Comparison of ENCODE assay signal across 3 cellular contexts in genomic region chr4:88731359-88731758, GRCh38.
TF ChIP-seq lines count a peak whose summit lies in the region.

No MANE protein-coding gene starts in this region.

TF ChIP-seq in SK-N-SH treated with all-trans-retinoic acid at 6 μM for 48 hours, 23 proteins besides CTCF, POLR2A, EP300 and RAD21:
- TF ChIP-seq TOX (CRISPR knock-in tag; IDR thresholded peaks at IDR 0.05; ENCODE audit: borderline replicate concordance) (no peak), ARNTL (CRISPR knock-in tag; IDR thresholded peaks at IDR 0.05; ENCODE audit: borderline replicate concordance, low read depth) (no peak), CREB5 (CRISPR knock-in tag; IDR thresholded peaks at IDR 0.05; ENCODE audit: low read depth) (no peak)

TF ChIP-seq in SK-N-SH, 30 proteins besides CTCF, POLR2A, EP300 and RAD21:
- TF ChIP-seq USF2 (IDR thresholded peaks at IDR 0.05; ENCODE audit: borderline replicate concordance, low read depth, low read length) = no peak

TF ChIP-seq in H1, 55 proteins besides CTCF, POLR2A, EP300 and RAD21:
- TF ChIP-seq BRCA1 (IDR thresholded peaks at IDR 0.05; ENCODE audit: low read depth, low read length) (no peak), CBX5 (IDR thresholded peaks at IDR 0.05; ENCODE audit: low read depth, low read length) (no peak), POLR2AphosphoS5 (IDR thresholded peaks at IDR 0.05; ENCODE audit: low read depth, low read length) (no peak), ATF2 (IDR thresholded peaks at IDR 0.05; ENCODE audit: low read length) (no peak), SIN3A (conservative IDR thresholded peaks at IDR 0.05 in 1 of 2, IDR thresholded peaks at IDR 0.05 in 1 of 2; ENCODE audit: low read depth in 1 of 2, low read length in 2 of 2) (no peak), E2F6 (IDR thresholded peaks at IDR 0.05) (no peak), KDM1A (IDR thresholded peaks at IDR 0.05; ENCODE audit: borderline replicate concordance, low read length) (no peak), TCF12 (IDR thresholded peaks at IDR 0.05; ENCODE audit: low read depth, low read length) (no peak)
